ENCODE assay signal across 8 cellular contexts in genomic region chr12:124392271-124392990, GRCh38.
A peak's percentile ranks its signal among the peaks of the same experiment; 100 is the strongest.
DNase-seq lines count a peak whose midpoint lies in the region; ATAC-seq and TF ChIP-seq lines count a peak whose summit lies in the region.

No MANE protein-coding gene starts in this region.

- no peak for TF ChIP-seq POLR2A in body of pancreas (IDR thresholded peaks at IDR 0.05)
- TF ChIP-seq POLR2A in thyroid gland (IDR thresholded peaks at IDR 0.05): no peak

- 33 to 72% methylated on average over 15 to 21 of the region's 21 CpGs for WGBS in body of pancreas, 2 donors
- WGBS in thyroid gland, 2 donors: 46 to 60% methylated on average over 7 to 16 of the region's 21 CpGs

- TF ChIP-seq CTCF in body of pancreas (IDR thresholded peaks at IDR 0.05): peak in 3 of 7 experiments; percentile 5 to 20 (median 9)
- TF ChIP-seq CTCF in thyroid gland (IDR thresholded peaks at IDR 0.05): no peak

- H3K4me1 ChIP-seq in body of pancreas: peaks cover 77% of the 10 kb centered on the region
- peaks cover 38 to 65% of the 10 kb centered on the region in 2 donors for H3K4me1 ChIP-seq in thyroid gland

- intact Hi-C loops in body of pancreas (cut with DNase I): no loop called here
- intact Hi-C loops in thyroid gland (cut with DNase I): no loop called here

- DNase-seq in GF-D8 (lab: John Stamatoyannopoulos, UW) (peak; percentile 62), LHCN-M2 (ENCODE audit: low read depth) (peak; percentile 69), body of pancreas (peak in 2 of 4 donors; percentile 48 to 64), thyroid gland (no peak), SW480 (ENCODE audit: low spot score) (no peak)

- H3K9me3 ChIP-seq in body of pancreas: no peaks in the 10 kb centered on the region
- no peaks in the 10 kb centered on the region for H3K9me3 ChIP-seq in thyroid gland

- H3K36me3 ChIP-seq in body of pancreas (replicated peaks in 1 of 2; ENCODE audit: insufficient read depth in 1 of 2, low read depth in 2 of 2) (no peaks in the 10 kb centered on the region), thyroid gland (peaks cover 2 to 3% of the 10 kb centered on the region in 2 donors)

- H3K27me3 ChIP-seq in body of pancreas (no peaks in the 10 kb centered on the region), layer of hippocampus (ENCODE audit: control insufficient read depth, insufficient read depth, low read length) (no peaks in the 10 kb centered on the region), thyroid gland (no peaks in the 10 kb centered on the region)

- H3K4me3 ChIP-seq in body of pancreas (no peak overlapping the region), thyroid gland (replicated peaks in 1 of 3) (no peak overlapping the region)

- no peak for ATAC-seq in body of pancreas
- no peak for ATAC-seq in GM21528 (IDR thresholded peaks at IDR 0.05; ENCODE audit: low FRiP score, unreplicated experiment)
- ATAC-seq in HG02642 (IDR thresholded peaks at IDR 0.05; ENCODE audit: poor library complexity, unreplicated experiment): no peak

- H3K27ac ChIP-seq in body of pancreas (peak overlapping the region; percentile 60 to 96 (median 83)), layer of hippocampus (ENCODE audit: low read depth, low read length) (peak overlapping the region; percentile 97), thyroid gland (peak overlapping the region; percentile 58 to 87 (median 77))

Comparison
In these comparisons a context has a peak if more than half of its experiments do, and no peak if none do; other contexts are left out.
1. DNase-seq: peak in GF-D8 (single experiment) and LHCN-M2 (single experiment); none in thyroid gland (0 of 2) and SW480 (single experiment).
2. Peak in every context shown above with its lines, with median percentiles within 50 percentile points of each other: H3K27ac ChIP-seq.